In genomic region chr12:56188116-56188785, GRCh38 we compare ENCODE assay signal across 8 cellular contexts. TPM values are rescaled to one million over a fixed set of nuclear protein-coding genes. Genes with fewer than 3 reads are reported as not detected.
DNase-seq lines count a peak whose midpoint lies in the region; ATAC-seq and TF ChIP-seq lines count a peak whose summit lies in the region.

No MANE protein-coding gene starts in this region.

- DNase-seq in GM12864 (ENCODE audit: low read depth) (no peak), OCI-LY7 (ENCODE audit: low spot score) (peak; percentile 40), endothelial cell (ENCODE audit: low spot score) (no peak), osteocyte (ENCODE audit: extremely low spot score, unreplicated experiment) (no peak), middle frontal gyrus (ENCODE audit: extremely low spot score, low spot score) (no peak), cortex of kidney (lab: John Stamatoyannopoulos, UW) (no peak), DMS53 (lab: John Stamatoyannopoulos, UW) (no peak)

- H2AFZ ChIP-seq in OCI-LY7 (ENCODE audit: low read length), result no peak overlapping the region

- H3K27ac ChIP-seq in OCI-LY7 (ENCODE audit: low read depth, low read length, poor library complexity, severe bottlenecking), result peak overlapping the region; percentile 46

- no peaks in the 10 kb centered on the region for H3K9me2 ChIP-seq in OCI-LY7 (ENCODE audit: insufficient read depth, low read length)

- H3K4me3 ChIP-seq in GM12864 (ENCODE audit: low read depth, low read length), result peak overlapping the region; percentile 96
- peak overlapping the region; percentile 79 for H3K4me3 ChIP-seq in OCI-LY7 (ENCODE audit: low read depth, low read length, poor library complexity, severe bottlenecking)

- H3K9me3 Mint-ChIP-seq in endothelial cell (ENCODE audit: unreplicated experiment), result no peaks in the 10 kb centered on the region
- no peaks in the 10 kb centered on the region for H3K9me3 Mint-ChIP-seq in osteocyte (ENCODE audit: unreplicated experiment)

- POLR2A ChIA-PET in OCI-LY7 (lab: Charles Lee), result interaction anchor here (0.5 to 3.4 kb wide), 16 partner anchors 18 to 440 kb away, joined by 3 to 22 read pairs (median 3); partner anchors contain the start of genes ESYT1, MYL6B, RNF41 and RPL41

- H3K9me3 ChIP-seq in OCI-LY7 (ENCODE audit: low read length), result no peaks in the 10 kb centered on the region

- peak overlapping the region; percentile 93 for H3K4me2 ChIP-seq in OCI-LY7 (ENCODE audit: low read length)

- no peak for ATAC-seq in HG02642 (IDR thresholded peaks at IDR 0.05; ENCODE audit: poor library complexity, unreplicated experiment)

- peaks cover 37% of the 10 kb centered on the region for H3K4me1 ChIP-seq in OCI-LY7 (ENCODE audit: insufficient read depth, low read length, poor library complexity, severe bottlenecking)

- H3K4me3 Mint-ChIP-seq in endothelial cell (ENCODE audit: unreplicated experiment), result peak overlapping the region; percentile 96
- peak overlapping the region; percentile 81 for H3K4me3 Mint-ChIP-seq in osteocyte (ENCODE audit: unreplicated experiment)

- H4K20me1 ChIP-seq in OCI-LY7 (ENCODE audit: insufficient read depth, low read length), result 0 out of 2 replicates have a peak, but pooled peaks cover 4% of the 10 kb centered on the region

- H3K79me2 ChIP-seq in OCI-LY7 (ENCODE audit: insufficient read depth, low read depth, low read length), result peaks cover 31% of the 10 kb centered on the region

- TF ChIP-seq CTCF in GM12864 (IDR thresholded peaks at IDR 0.05; ENCODE audit: low read depth, low read length, missing control alignments) (no peak), OCI-LY7 (conservative IDR thresholded peaks at IDR 0.05; ENCODE audit: low read length) (no peak), endothelial cell (IDR thresholded peaks at IDR 0.05; ENCODE audit: unreplicated experiment) (no peak), osteocyte (IDR thresholded peaks at IDR 0.05) (no peak)

- CTCF ChIA-PET in OCI-LY7 (lab: Charles Lee; ENCODE audit: unreplicated experiment), result interaction anchor here (0.8 to 2.5 kb wide), 6 partner anchors 20 to 450 kb away, joined by 3 to 23 read pairs (median 4); partner anchors contain the start of genes RNF41 and ZC3H10

- BruUV-seq in OCI-LY7 (replicated peaks; lab: Mats Ljungman, UMichigan), result no TSS peak

- H3K36me3 Mint-ChIP-seq in endothelial cell (ENCODE audit: low read depth, unreplicated experiment) (peaks cover 32% of the 10 kb centered on the region), osteocyte (ENCODE audit: unreplicated experiment) (peaks cover 25% of the 10 kb centered on the region)

- H3K27ac Mint-ChIP-seq in endothelial cell (ENCODE audit: unreplicated experiment), result peak overlapping the region; percentile 81
- peak overlapping the region; percentile 87 for H3K27ac Mint-ChIP-seq in osteocyte (ENCODE audit: unreplicated experiment)

- H3K27me3 Mint-ChIP-seq in endothelial cell (ENCODE audit: unreplicated experiment) (peaks cover 28% of the 10 kb centered on the region), osteocyte (ENCODE audit: unreplicated experiment) (no peaks in the 10 kb centered on the region)

- intact Hi-C loops in OCI-LY7 (cut with micrococcal nuclease; ENCODE audit: unreplicated experiment), result loop anchor here (2.0 to 5.0 kb wide), 3 partner anchors 29 to 449 kb away; partner anchors contain the start of gene MYL6

- H3K4me1 Mint-ChIP-seq in endothelial cell (ENCODE audit: unreplicated experiment), result peaks cover 33% of the 10 kb centered on the region
- peaks cover 33% of the 10 kb centered on the region for H3K4me1 Mint-ChIP-seq in osteocyte (ENCODE audit: unreplicated experiment)

- H3K36me3 ChIP-seq in OCI-LY7 (ENCODE audit: insufficient read depth, low read length), result peaks cover 42% of the 10 kb centered on the region

RNA-seq across cellular contexts. Expression of gene SMARCC2, which starts 1.0 kb away (rescaled TPM):
- total RNA-seq in OCI-LY7 (2014; rRNA removed; shearing (Covaris generic)), result 59.7 and 68.3 TPM in 2 replicates
- total RNA-seq in OCI-LY7 (2022), result 137 and 162 TPM in 2 replicates
- 105 TPM for total RNA-seq in endothelial cell (ENCODE audit: unreplicated experiment)
- 122 and 128 TPM in 2 replicates for total RNA-seq in osteocyte

RNA-seq across cellular contexts. Expression of gene MYL6, which starts 30.1 kb away (rescaled TPM):
- total RNA-seq in OCI-LY7 (2014; rRNA removed; shearing (Covaris generic)), result 574 and 654 TPM in 2 replicates
- total RNA-seq in OCI-LY7 (2022), result 415 and 468 TPM in 2 replicates
- 2,481 TPM for total RNA-seq in endothelial cell (ENCODE audit: unreplicated experiment)
- total RNA-seq in osteocyte, result 1,490 and 1,549 TPM in 2 replicates

RNA-seq across cellular contexts. Expression of gene RNF41, which starts 33.5 kb away (rescaled TPM):
- total RNA-seq in OCI-LY7 (2014; rRNA removed; shearing (Covaris generic)), result 63.8 and 76.1 TPM in 2 replicates
- total RNA-seq in OCI-LY7 (2022), result 43.7 and 45.6 TPM in 2 replicates
- total RNA-seq in endothelial cell (ENCODE audit: unreplicated experiment), result 55.5 TPM
- total RNA-seq in osteocyte, result 71.2 and 77.8 TPM in 2 replicates

RNA-seq across cellular contexts. Expression of gene MYL6B, which starts 35.9 kb away (rescaled TPM):
- 56.6 and 105 TPM in 2 replicates for total RNA-seq in OCI-LY7 (2014; rRNA removed; shearing (Covaris generic))
- total RNA-seq in OCI-LY7 (2022), result 62.6 and 77.6 TPM in 2 replicates
- total RNA-seq in endothelial cell (ENCODE audit: unreplicated experiment), result 170 TPM
- total RNA-seq in osteocyte, result 123 and 139 TPM in 2 replicates

RNA-seq across cellular contexts. Expression of gene NABP2, which starts 35.9 kb away (rescaled TPM):
- total RNA-seq in OCI-LY7 (2014; rRNA removed; shearing (Covaris generic)), result 37.5 and 46.0 TPM in 2 replicates
- 54.1 and 61.1 TPM in 2 replicates for total RNA-seq in OCI-LY7 (2022)
- total RNA-seq in endothelial cell (ENCODE audit: unreplicated experiment), result 19.8 TPM
- total RNA-seq in osteocyte, result 42.1 and 45.3 TPM in 2 replicates
